ENCODE assay signal across 11 cellular contexts in genomic region chr6:34305982-34306702, GRCh38. TPM values are rescaled to one million over a fixed set of nuclear protein-coding genes. Genes with fewer than 3 reads are reported as not detected.
A peak's percentile ranks its signal among the peaks of the same experiment; 100 is the strongest.
DNase-seq lines count a peak whose midpoint lies in the region; ATAC-seq and TF ChIP-seq lines count a peak whose summit lies in the region.
"Had no signal": no experiment of that assay in that cellular context is flagged by ENCODE, and none has a peak within 500 bp of the region (broad histone marks: within the 10 kb centered on the region; RNA-seq: fewer than 3 reads in every experiment).

No MANE protein-coding gene starts in this region.

- peaks cover 5 to 60% (median 24%) of the 10 kb centered on the region in 11 experiments; a peak in 15 of 22 replicates for H3K36me3 ChIP-seq in BLaER1 treated with 17β-estradiol and CSF1 and Interleukin-3, amounts not matched to agents 10 nM and 100 nM
- H3K36me3 ChIP-seq in fibroblast of lung (ENCODE audit: control insufficient read depth, insufficient read depth, low read length) = no peaks in the 10 kb centered on the region
- H3K36me3 ChIP-seq in neutrophil = no peaks in the 10 kb centered on the region
- H3K36me3 ChIP-seq in upper lobe of right lung = no peaks in the 10 kb centered on the region
- H3K36me3 ChIP-seq: BE2C, colonic mucosa had no signal

- TF ChIP-seq CTCF in fibroblast of lung (conservative IDR thresholded peaks at IDR 0.05 in 1 of 2, IDR thresholded peaks at IDR 0.05 in 1 of 2; ENCODE audit: low read depth in 1 of 2, low read length in 2 of 2) (no peak), neutrophil (IDR thresholded peaks at IDR 0.05) (no peak), upper lobe of right lung (IDR thresholded peaks at IDR 0.05) (no peak)

- no peak overlapping the region for H3K9ac ChIP-seq in BLaER1 treated with 17β-estradiol and CSF1 and Interleukin-3, amounts not matched to agents 10 nM and 100 nM
- no peak overlapping the region for H3K9ac ChIP-seq in fibroblast of lung (ENCODE audit: insufficient read depth, low read length)

- DNase-seq in NCI-H82 (lab: John Stamatoyannopoulos, UW) (peak; percentile 97), fibroblast of lung (ENCODE audit: low read depth in 2 of 2) (peak; percentile 52 to 72), upper lobe of right lung (no peak), SK-N-DZ (ENCODE audit: low spot score) (no peak)
- DNase-seq: BE2C, colonic mucosa had no signal

- H3K4me1 ChIP-seq in BLaER1 treated with 17β-estradiol and CSF1 and Interleukin-3, amounts not matched to agents 10 nM and 100 nM = peaks cover 5 to 78% (median 55%) of the 10 kb centered on the region in 10 experiments
- H3K4me1 ChIP-seq in fibroblast of lung (ENCODE audit: control insufficient read depth, extremely low read depth, insufficient read depth, low read length) = peaks cover 6% of the 10 kb centered on the region
- peaks cover 17 to 20% of the 10 kb centered on the region in 2 experiments for H3K4me1 ChIP-seq in neutrophil (ENCODE audit: control insufficient read depth in 1 of 2, insufficient read depth in 1 of 2, low read depth in 1 of 2, low read length in 1 of 2)
- peaks cover 13% of the 10 kb centered on the region for H3K4me1 ChIP-seq in upper lobe of right lung
- H3K4me1 ChIP-seq: BE2C, colonic mucosa had no signal

- H3K4me2 ChIP-seq in BLaER1 treated with 17β-estradiol and CSF1 and Interleukin-3, amounts not matched to agents 10 nM and 100 nM = peak overlapping the region in 7 of 11 experiments; percentile 2 to 58 (median 46); a peak in 12 of 22 replicates
- H3K4me2 ChIP-seq in fibroblast of lung (ENCODE audit: extremely low read depth, insufficient read depth, low read length) = no peak overlapping the region

- H3K9me3 ChIP-seq in BLaER1 treated with 17β-estradiol and CSF1 and Interleukin-3, amounts not matched to agents 10 nM and 100 nM (replicated peaks in 1 of 11) = no peaks in the 10 kb centered on the region
- H3K9me3 ChIP-seq in fibroblast of lung (ENCODE audit: control insufficient read depth, insufficient read depth, low read depth, low read length) = no peaks in the 10 kb centered on the region
- H3K9me3 ChIP-seq in neutrophil = no peaks in the 10 kb centered on the region
- no peaks in the 10 kb centered on the region for H3K9me3 ChIP-seq in upper lobe of right lung
- H3K9me3 ChIP-seq: BE2C, colonic mucosa, HAP-1 had no signal

- H3K79me2 ChIP-seq in fibroblast of lung (ENCODE audit: control insufficient read depth, insufficient read depth, low read length) = peaks cover 7% of the 10 kb centered on the region

- H3K27me3 ChIP-seq in BLaER1 treated with 17β-estradiol and CSF1 and Interleukin-3, amounts not matched to agents 10 nM and 100 nM = no peaks in the 10 kb centered on the region
- no peaks in the 10 kb centered on the region for H3K27me3 ChIP-seq in fibroblast of lung (ENCODE audit: control insufficient read depth, insufficient read depth, low read length)
- no peaks in the 10 kb centered on the region for H3K27me3 ChIP-seq in neutrophil
- no peaks in the 10 kb centered on the region for H3K27me3 ChIP-seq in upper lobe of right lung
- H3K27me3 ChIP-seq: BE2C, colonic mucosa had no signal

- no peak overlapping the region for H3K4me3 ChIP-seq in BLaER1 treated with 17β-estradiol and CSF1 and Interleukin-3, amounts not matched to agents 10 nM and 100 nM
- H3K4me3 ChIP-seq in fibroblast of lung (replicated peaks in 1 of 4; ENCODE audit: control extremely low read depth in 1 of 4, insufficient read depth in 1 of 4, low read depth in 3 of 4, low read length in 4 of 4) = no peak overlapping the region
- no peak overlapping the region for H3K4me3 ChIP-seq in neutrophil (ENCODE audit: low read depth in 1 of 2, low read length in 1 of 2)
- H3K4me3 ChIP-seq in upper lobe of right lung = no peak overlapping the region
- H3K4me3 ChIP-seq: colonic mucosa, HAP-1 had no signal

- peaks cover 0 to 50% (median 13%) of the 10 kb centered on the region in 11 experiments; a peak in 14 of 22 replicates for H4K20me1 ChIP-seq in BLaER1 treated with 17β-estradiol and CSF1 and Interleukin-3, amounts not matched to agents 10 nM and 100 nM
- H4K20me1 ChIP-seq in fibroblast of lung (ENCODE audit: control insufficient read depth, extremely low read depth, insufficient read depth, low read length) = peaks cover 3% of the 10 kb centered on the region

- intact Hi-C loops in upper lobe of right lung (cut with DNase I) = no loop called here

- H3K27ac ChIP-seq in BLaER1 treated with 17β-estradiol and CSF1 and Interleukin-3, amounts not matched to agents 10 nM and 100 nM = peak overlapping the region in 1 of 11 experiments; percentile 28; a peak in 1 of 22 replicates
- H3K27ac ChIP-seq in fibroblast of lung (ENCODE audit: insufficient read depth, low read length) (no peak overlapping the region), neutrophil (peak overlapping the region; percentile 11), upper lobe of right lung (no peak overlapping the region)
- H3K27ac ChIP-seq: colonic mucosa had no signal

- no peak overlapping the region for H2AFZ ChIP-seq in fibroblast of lung (ENCODE audit: low read length)

- no peak for ATAC-seq in GM21381 (IDR thresholded peaks at IDR 0.05; ENCODE audit: unreplicated experiment)
- no peak for ATAC-seq in upper lobe of right lung
- no peak for ATAC-seq in HG03520 (IDR thresholded peaks at IDR 0.05; ENCODE audit: unreplicated experiment)

RNA-seq across cellular contexts. Expression of gene SMIM29, which starts 57.3 kb away (rescaled TPM):
- total RNA-seq in fibroblast of lung = 26.5 and 36.3 TPM in 2 replicates
- 16.7 and 34.7 TPM in 2 replicates for polyA plus RNA-seq in fibroblast of lung
- 31.7 and 65.1 TPM in 2 replicates for polyA plus RNA-seq in fibroblast of lung (2012)
- 20.7 and 58.1 TPM in 2 replicates for polyA minus RNA-seq in fibroblast of lung (ENCODE audit: low replicate concordance)
- total RNA-seq in upper lobe of right lung = 32.6 TPM
- 33.7 and 40.1 TPM in 2 replicates for polyA plus RNA-seq in SK-N-DZ (2014; cell fraction: cytosol; rRNA removed)
- polyA plus RNA-seq in SK-N-DZ (2014; cell fraction: nucleus; rRNA removed) = 24.7 and 25.4 TPM in 2 replicates

Comparison
In these comparisons a context has a peak if more than half of its experiments do, and no peak if none do; other contexts are left out.
1. DNase-seq: peak in NCI-H82 (single experiment) and fibroblast of lung (2 of 2); none in upper lobe of right lung (single experiment) and SK-N-DZ (single experiment).